In genomic region chr14:61342486-61342885, GRCh38 we compare ENCODE assay signal across 8 cellular contexts. TPM values are rescaled to one million over a fixed set of nuclear protein-coding genes. Genes with fewer than 3 reads are reported as not detected.
A peak's percentile ranks its signal among the peaks of the same experiment; 100 is the strongest.
DNase-seq lines count a peak whose midpoint lies in the region; ATAC-seq and TF ChIP-seq lines count a peak whose summit lies in the region.

No MANE protein-coding gene starts in this region.

- TF ChIP-seq CTCF in CD14-positive monocyte (IDR thresholded peaks at IDR 0.05): no peak

- peaks cover 76% of the 10 kb centered on the region for H3K4me1 Mint-ChIP-seq in CD14-positive monocyte
- H3K4me1 Mint-ChIP-seq in activated naive CD8-positive, alpha-beta T cell treated with anti-CD3 and anti-CD28 coated beads for 36 hours: peaks cover 92% of the 10 kb centered on the region

- H3K27me3 Mint-ChIP-seq in CD14-positive monocyte (ENCODE audit: low read depth in 3 of 3): peaks cover 0 to 2% (median 2%) of the 10 kb centered on the region in 3 donors
- H3K27me3 Mint-ChIP-seq in activated naive CD8-positive, alpha-beta T cell treated with anti-CD3 and anti-CD28 coated beads for 36 hours: no peaks in the 10 kb centered on the region

- intact Hi-C loops in CD14-positive monocyte (cut with micrococcal nuclease): no loop called here

- peaks cover 2 to 3% of the 10 kb centered on the region in 2 donors for H3K36me3 Mint-ChIP-seq in CD14-positive monocyte
- peaks cover 67% of the 10 kb centered on the region for H3K36me3 Mint-ChIP-seq in activated naive CD8-positive, alpha-beta T cell treated with anti-CD3 and anti-CD28 coated beads for 36 hours

- no peak for DNase-seq in CD14-positive monocyte (ENCODE audit: low spot score)
- DNase-seq in UCSD-AML1 (lab: John Stamatoyannopoulos, UW; ENCODE audit: unreplicated experiment): peak; percentile 60
- DNase-seq in activated naive CD8-positive, alpha-beta T cell treated with anti-CD3 and anti-CD28 coated beads for 36 hours: peak; percentile 85
- DNase-seq in stimulated activated CD4-positive, alpha-beta T cell treated with anti-CD3 and anti-CD28 coated beads, Interleukin-15, amount 100 ng/mL, for 24 hours: peak; percentile 88
- DNase-seq in NCI-H345 (lab: John Stamatoyannopoulos, UW): no peak
- DNase-seq in NCI-H2196 (lab: John Stamatoyannopoulos, UW; ENCODE audit: unreplicated experiment): no peak
- no peak for DNase-seq in Ammon's horn (ENCODE audit: low spot score)

- peaks cover 0 to 3% (median 0%) of the 10 kb centered on the region in 7 donors for H3K9me3 Mint-ChIP-seq in CD14-positive monocyte
- H3K9me3 Mint-ChIP-seq in activated naive CD8-positive, alpha-beta T cell treated with anti-CD3 and anti-CD28 coated beads for 36 hours: no peaks in the 10 kb centered on the region

- peak overlapping the region in 1 of 2 donors; percentile 20 for H3K4me3 Mint-ChIP-seq in CD14-positive monocyte
- H3K4me3 Mint-ChIP-seq in activated naive CD8-positive, alpha-beta T cell treated with anti-CD3 and anti-CD28 coated beads for 36 hours: peak overlapping the region; percentile 86

- ATAC-seq in GM19467 (IDR thresholded peaks at IDR 0.05; ENCODE audit: unreplicated experiment): no peak

- H3K27ac Mint-ChIP-seq in CD14-positive monocyte: peak overlapping the region; percentile 86 to 98 (median 92)
- H3K27ac Mint-ChIP-seq in activated naive CD8-positive, alpha-beta T cell treated with anti-CD3 and anti-CD28 coated beads for 36 hours: peak overlapping the region; percentile 95

RNA-seq across cellular contexts. Expression of gene PRKCH, which starts 21.1 kb away (rescaled TPM):
- 1 to 10 TPM; 3.6 to 5.4 TPM for polyA plus RNA-seq in CD14-positive monocyte
- 100 to 1,000 TPM; 176 to 177 TPM for total RNA-seq in activated naive CD8-positive, alpha-beta T cell treated with anti-CD3 and anti-CD28 coated beads for 36 hours

Comparison
In these comparisons a context has a peak if more than half of its experiments do, and no peak if none do; other contexts are left out.
1. DNase-seq: peak in UCSD-AML1 (single experiment), activated naive CD8-positive, alpha-beta T cell treated with anti-CD3 and anti-CD28 coated beads for 36 hours (single experiment) and stimulated activated CD4-positive, alpha-beta T cell treated with anti-CD3 and anti-CD28 coated beads, Interleukin-15, amount 100 ng/mL, for 24 hours (single experiment); none in CD14-positive monocyte (single experiment), NCI-H345 (single experiment), NCI-H2196 (single experiment) and Ammon's horn (single experiment).